8 cellular contexts compared by ENCODE assay signal in the genomic region with DNA sequence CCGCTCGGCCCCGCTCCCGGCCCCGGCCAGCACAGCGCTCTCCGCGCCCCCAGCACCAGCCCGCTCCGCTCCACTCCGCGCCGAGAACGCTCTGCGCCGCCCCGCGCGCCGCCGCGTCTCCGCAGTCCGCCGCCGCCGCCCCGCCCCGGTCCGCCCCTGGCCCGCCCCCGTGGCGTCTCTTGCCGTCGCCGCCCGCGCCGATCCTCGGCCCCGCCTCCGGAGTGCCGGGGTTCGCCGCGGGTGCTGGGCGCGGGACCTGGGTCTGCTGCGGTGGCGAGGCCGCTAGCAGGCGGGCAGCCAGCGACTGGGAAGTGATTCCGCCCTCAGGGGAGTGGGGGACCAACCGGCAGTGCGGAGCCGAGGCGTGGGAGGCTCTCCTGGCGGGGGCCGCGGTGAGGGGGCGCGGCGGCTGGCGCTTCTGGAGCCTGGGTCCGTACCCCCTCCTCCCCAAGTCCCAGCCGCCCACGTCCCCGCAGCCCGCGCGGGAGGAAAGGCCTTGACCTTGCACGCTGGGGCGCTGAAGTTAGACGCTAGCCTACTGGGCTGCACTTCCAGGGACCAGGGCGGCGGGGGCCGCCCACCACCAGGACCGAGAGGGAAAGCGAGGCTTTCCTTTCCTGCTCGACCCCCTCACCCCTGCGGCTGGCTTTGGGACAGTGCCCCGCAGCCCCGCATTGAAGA. TPM values are rescaled to one million over a fixed set of nuclear protein-coding genes. Genes with fewer than 3 reads are reported as not detected.
DNase-seq lines count a peak whose midpoint lies in the region; ATAC-seq and TF ChIP-seq lines count a peak whose summit lies in the region.

A gene with protein sequence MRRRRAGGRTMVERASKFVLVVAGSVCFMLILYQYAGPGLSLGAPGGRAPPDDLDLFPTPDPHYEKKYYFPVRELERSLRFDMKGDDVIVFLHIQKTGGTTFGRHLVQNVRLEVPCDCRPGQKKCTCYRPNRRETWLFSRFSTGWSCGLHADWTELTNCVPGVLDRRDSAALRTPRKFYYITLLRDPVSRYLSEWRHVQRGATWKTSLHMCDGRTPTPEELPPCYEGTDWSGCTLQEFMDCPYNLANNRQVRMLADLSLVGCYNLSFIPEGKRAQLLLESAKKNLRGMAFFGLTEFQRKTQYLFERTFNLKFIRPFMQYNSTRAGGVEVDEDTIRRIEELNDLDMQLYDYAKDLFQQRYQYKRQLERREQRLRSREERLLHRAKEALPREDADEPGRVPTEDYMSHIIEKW (minus strand): TSS at position 93 of the 681 bp plus-strand sequence. CDS start 305 bp downstream, outside the sequence.

- TF ChIP-seq EP300 in neural cell (conservative IDR thresholded peaks at IDR 0.05; ENCODE audit: poor library complexity, severe bottlenecking) = peak; percentile 25

- no peaks in the 10 kb centered on the region for H3K9me3 Mint-ChIP-seq in stimulated activated naive CD8-positive, alpha-beta T cell treated with anti-CD3 and anti-CD28 coated beads, Interleukin-15, amount 100 ng/mL, for 72 hours

- peak; percentile 66 for ATAC-seq in GM21619 (IDR thresholded peaks at IDR 0.05; ENCODE audit: unreplicated experiment)
- ATAC-seq in stimulated activated naive CD8-positive, alpha-beta T cell treated with anti-CD3 and anti-CD28 coated beads, Interleukin-15, amount 100 ng/mL, for 72 hours = peak; percentile 77

- H3K9ac ChIP-seq in neural cell (ENCODE audit: low read length) = peak within 1 kb of the TSS; percentile 83

- TF ChIP-seq CTCF in fibroblast of villous mesenchyme (IDR thresholded peaks at IDR 0.05; ENCODE audit: insufficient read depth, low read depth, low read length) (no peak), neural cell (IDR thresholded peaks at IDR 0.05; ENCODE audit: poor library complexity, severe bottlenecking) (no peak)

- H3K27me3 Mint-ChIP-seq in stimulated activated naive CD8-positive, alpha-beta T cell treated with anti-CD3 and anti-CD28 coated beads, Interleukin-15, amount 100 ng/mL, for 72 hours = peaks cover 16% of the 10 kb centered on the region

- H3K36me3 ChIP-seq in SJCRH30 = no peaks in the 10 kb centered on the region
- no peaks in the 10 kb centered on the region for H3K36me3 ChIP-seq in neural cell (ENCODE audit: insufficient read depth, low read length)

- H3K27ac ChIP-seq in SJCRH30 (peak within 1 kb of the TSS; percentile 52), neural cell (ENCODE audit: low read length) (peak within 1 kb of the TSS; percentile 25)

- H3K79me2 ChIP-seq in neural cell (replicated peaks; ENCODE audit: insufficient read depth, low read length) = peaks cover 39% of the 10 kb centered on the region

- no peaks in the 10 kb centered on the region for H4K20me1 ChIP-seq in neural cell (ENCODE audit: insufficient read depth)

- H3K4me2 ChIP-seq in neural cell (ENCODE audit: low read length) = peak within 1 kb of the TSS; percentile 74

- peak within 1 kb of the TSS; percentile 56 for H2AFZ ChIP-seq in neural cell (ENCODE audit: low read depth, low read length)

- TF ChIP-seq RAD21 in neural cell (conservative IDR thresholded peaks at IDR 0.05) = peak; percentile 55

- peak within 1 kb of the TSS in 1 of 2 donors; percentile 81 for H3K27ac Mint-ChIP-seq in stimulated activated naive CD8-positive, alpha-beta T cell treated with anti-CD3 and anti-CD28 coated beads, Interleukin-15, amount 100 ng/mL, for 72 hours

- no peaks in the 10 kb centered on the region for H3K9me2 ChIP-seq in neural cell (ENCODE audit: insufficient read depth, low read length)

- H3K4me3 Mint-ChIP-seq in stimulated activated naive CD8-positive, alpha-beta T cell treated with anti-CD3 and anti-CD28 coated beads, Interleukin-15, amount 100 ng/mL, for 72 hours = peak within 1 kb of the TSS; percentile 95 to 99

- H3F3A ChIP-seq in neural cell (ENCODE audit: insufficient read depth, low read length, poor library complexity, severe bottlenecking) = no peaks in the 10 kb centered on the region

- peak within 1 kb of the TSS; percentile 59 for H3K4me3 ChIP-seq in Jurkat, Clone E6-1 (ENCODE audit: low read length)
- peak within 1 kb of the TSS; percentile 78 for H3K4me3 ChIP-seq in SJCRH30
- H3K4me3 ChIP-seq in fibroblast of villous mesenchyme (ENCODE audit: low read depth, low read length) = peak within 1 kb of the TSS; percentile 82
- H3K4me3 ChIP-seq in neural cell (ENCODE audit: low read length) = peak within 1 kb of the TSS; percentile 97

- H3K9me3 ChIP-seq in SJCRH30 (replicated peaks) = no peaks in the 10 kb centered on the region
- no peaks in the 10 kb centered on the region for H3K9me3 ChIP-seq in neural cell (ENCODE audit: low read length)

- peaks cover 8% of the 10 kb centered on the region; the same call in 1 of the 2 replicates for H3K4me1 ChIP-seq in SJCRH30

- peaks cover 50% of the 10 kb centered on the region for H3K4me1 Mint-ChIP-seq in stimulated activated naive CD8-positive, alpha-beta T cell treated with anti-CD3 and anti-CD28 coated beads, Interleukin-15, amount 100 ng/mL, for 72 hours

- no peaks in the 10 kb centered on the region for H3K27me3 ChIP-seq in SJCRH30
- H3K27me3 ChIP-seq in neural cell (ENCODE audit: insufficient read depth, low read depth, low read length) = no peaks in the 10 kb centered on the region

- DNase-seq in Daoy (ENCODE audit: low read depth) = peak; percentile 88
- peak; percentile 42 for DNase-seq in Jurkat, Clone E6-1 (ENCODE audit: low read depth, low spot score)
- DNase-seq in SJCRH30 = peak; percentile 78 to 83
- peak; percentile 81 for DNase-seq in activated gamma-delta T cell (lab: John Stamatoyannopoulos, UW)
- peak; percentile 83 for DNase-seq in fibroblast of villous mesenchyme (ENCODE audit: low read depth)
- peak; percentile 87 to 89 for DNase-seq in stimulated activated naive CD8-positive, alpha-beta T cell treated with anti-CD3 and anti-CD28 coated beads, Interleukin-15, amount 100 ng/mL, for 72 hours

TF ChIP-seq in neural cell, 6 proteins besides CTCF, POLR2A, EP300 and RAD21:
- no peak for TF ChIP-seq EZH2 (IDR thresholded peaks at IDR 0.05; ENCODE audit: borderline replicate concordance, insufficient read depth, low read length, poor library complexity, severe bottlenecking)
- TF ChIP-seq, protein P1, sequence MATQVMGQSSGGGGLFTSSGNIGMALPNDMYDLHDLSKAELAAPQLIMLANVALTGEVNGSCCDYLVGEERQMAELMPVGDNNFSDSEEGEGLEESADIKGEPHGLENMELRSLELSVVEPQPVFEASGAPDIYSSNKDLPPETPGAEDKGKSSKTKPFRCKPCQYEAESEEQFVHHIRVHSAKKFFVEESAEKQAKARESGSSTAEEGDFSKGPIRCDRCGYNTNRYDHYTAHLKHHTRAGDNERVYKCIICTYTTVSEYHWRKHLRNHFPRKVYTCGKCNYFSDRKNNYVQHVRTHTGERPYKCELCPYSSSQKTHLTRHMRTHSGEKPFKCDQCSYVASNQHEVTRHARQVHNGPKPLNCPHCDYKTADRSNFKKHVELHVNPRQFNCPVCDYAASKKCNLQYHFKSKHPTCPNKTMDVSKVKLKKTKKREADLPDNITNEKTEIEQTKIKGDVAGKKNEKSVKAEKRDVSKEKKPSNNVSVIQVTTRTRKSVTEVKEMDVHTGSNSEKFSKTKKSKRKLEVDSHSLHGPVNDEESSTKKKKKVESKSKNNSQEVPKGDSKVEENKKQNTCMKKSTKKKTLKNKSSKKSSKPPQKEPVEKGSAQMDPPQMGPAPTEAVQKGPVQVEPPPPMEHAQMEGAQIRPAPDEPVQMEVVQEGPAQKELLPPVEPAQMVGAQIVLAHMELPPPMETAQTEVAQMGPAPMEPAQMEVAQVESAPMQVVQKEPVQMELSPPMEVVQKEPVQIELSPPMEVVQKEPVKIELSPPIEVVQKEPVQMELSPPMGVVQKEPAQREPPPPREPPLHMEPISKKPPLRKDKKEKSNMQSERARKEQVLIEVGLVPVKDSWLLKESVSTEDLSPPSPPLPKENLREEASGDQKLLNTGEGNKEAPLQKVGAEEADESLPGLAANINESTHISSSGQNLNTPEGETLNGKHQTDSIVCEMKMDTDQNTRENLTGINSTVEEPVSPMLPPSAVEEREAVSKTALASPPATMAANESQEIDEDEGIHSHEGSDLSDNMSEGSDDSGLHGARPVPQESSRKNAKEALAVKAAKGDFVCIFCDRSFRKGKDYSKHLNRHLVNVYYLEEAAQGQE (IDR thresholded peaks at IDR 0.05; ENCODE audit: borderline replicate concordance) = no peak
- TF ChIP-seq MXI1 (conservative IDR thresholded peaks at IDR 0.05; ENCODE audit: poor library complexity, severe bottlenecking) = peak; percentile 35
- peak; percentile 85 for TF ChIP-seq POLR2AphosphoS5 (IDR thresholded peaks at IDR 0.05)
- peak; percentile 61 for TF ChIP-seq SMC3 (conservative IDR thresholded peaks at IDR 0.05; ENCODE audit: poor library complexity)
- peak; percentile 56 for TF ChIP-seq TAF1 (IDR thresholded peaks at IDR 0.05; ENCODE audit: low read depth)

RNA-seq across cellular contexts. Expression of the gene that starts here (rescaled TPM):
- 10.3 and 13.0 TPM in 2 replicates for total RNA-seq in Daoy (2014; rRNA removed; shearing (Covaris generic))
- 41.6 TPM for polyA plus RNA-seq in Jurkat, Clone E6-1 (2012; ENCODE audit: insufficient read depth, insufficient read length)
- 18.8 and 20.0 TPM in 2 replicates for total RNA-seq in SJCRH30 (2014; rRNA removed; shearing (Covaris generic))
- total RNA-seq in fibroblast of villous mesenchyme = 17.1 and 19.9 TPM in 2 replicates
- 44.1 and 46.2 TPM in 2 replicates for polyA plus RNA-seq in neural cell
- 72.5 and 80.3 TPM in 2 replicates for polyA minus RNA-seq in neural cell

Comparison
In these comparisons a context has a peak if more than half of its experiments do, and no peak if none do; other contexts are left out.
1. Peak in every context shown above with its lines: DNase-seq, ATAC-seq, H3K4me3 ChIP-seq and H3K27ac ChIP-seq.